In the genomic region with DNA sequence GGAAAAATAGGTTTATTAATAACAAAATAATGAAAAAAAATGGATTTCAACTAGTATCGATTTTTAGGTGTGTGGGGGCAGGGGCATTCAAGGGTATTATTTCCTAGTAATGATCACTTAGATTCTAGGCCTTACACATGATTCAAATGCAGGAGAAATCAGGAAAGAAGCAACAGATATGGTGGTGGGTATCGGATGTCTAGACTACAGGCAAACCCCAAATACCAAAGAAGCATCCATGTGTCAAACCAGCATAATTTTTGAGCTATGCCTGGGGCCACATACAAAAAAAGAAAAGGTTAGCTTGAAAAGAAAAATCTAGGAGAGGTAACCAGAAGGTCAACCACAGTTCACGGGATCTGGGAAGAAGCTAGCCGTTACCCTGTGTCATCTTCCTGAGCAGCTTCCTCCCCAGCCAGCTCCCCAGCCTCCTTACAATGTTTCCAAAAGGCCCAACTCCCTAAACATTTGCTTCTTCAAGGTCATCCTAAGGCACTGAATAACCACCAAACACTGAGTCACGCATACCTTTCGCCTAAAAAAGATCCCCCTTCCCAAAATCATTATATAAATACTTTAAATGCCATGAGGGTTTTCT, we compare ENCODE assay signal across 1 cellular context.
TF ChIP-seq lines count a peak whose summit lies in the region.

No MANE protein-coding gene starts in this region.

TF ChIP-seq in PFSK-1, 5 proteins besides CTCF, POLR2A, EP300 and RAD21 (continued from another document):
- TF ChIP-seq FOXP2 (optimal IDR thresholded peaks at IDR 0.05; ENCODE audit: borderline replicate concordance, extremely low read depth, extremely low read length, insufficient read depth) = no peak
- TF ChIP-seq POLR2AphosphoS5 (IDR thresholded peaks at IDR 0.05; ENCODE audit: low read depth, low read length) = no peak
- TF ChIP-seq SIN3A (IDR thresholded peaks at IDR 0.05; ENCODE audit: borderline replicate concordance, insufficient read depth, low read length) = peak; percentile 7; the same call in 1 of the 2 replicates
TF ChIP-seq in PFSK-1: peak in this region for 1.
